In genomic region chr13:67736646-67737420, GRCh38 we compare ENCODE assay signal across 11 cellular contexts.
DNase-seq lines count a peak whose midpoint lies in the region; ATAC-seq and TF ChIP-seq lines count a peak whose summit lies in the region.
"Had no signal": no experiment of that assay in that cellular context is flagged by ENCODE, and none has a peak within 500 bp of the region (broad histone marks: within the 10 kb centered on the region; RNA-seq: fewer than 3 reads in every experiment).

No MANE protein-coding gene starts in this region.

- H3K9ac ChIP-seq in HCT116 (ENCODE audit: low read length): no peak overlapping the region
- peak overlapping the region; percentile 25 for H3K9ac ChIP-seq in iPS-18a (ENCODE audit: low read length)
- H3K9ac ChIP-seq: KMS-11 had no signal

- H3K79me2 ChIP-seq in HCT116 (ENCODE audit: insufficient read depth, low read length): no peaks in the 10 kb centered on the region

- no peak overlapping the region for H2AFZ ChIP-seq in HCT116 (ENCODE audit: low read depth, low read length, poor library complexity, severe bottlenecking)

- H3K27me3 ChIP-seq in HCT116 (ENCODE audit: insufficient read depth, low read length) (no peaks in the 10 kb centered on the region), SJCRH30 (no peaks in the 10 kb centered on the region), iPS-18a (ENCODE audit: control insufficient read depth, insufficient read depth, low read length) (no peaks in the 10 kb centered on the region)

- RAD21 ChIA-PET in HCT116 (lab: Charles Lee; ENCODE audit: low non-redundant PET in 1 of 2, low total read pairs in 2 of 2, uncharacterized antibody in 2 of 2, unreplicated experiment in 2 of 2): no interaction called here

- no peaks in the 10 kb centered on the region for H3K9me2 ChIP-seq in HCT116 (ENCODE audit: insufficient read depth)

- TF ChIP-seq CTCF in HCT116 (IDR thresholded peaks at IDR 0.05 in 2 of 3, conservative IDR thresholded peaks at IDR 0.05 in 1 of 3; ENCODE audit: borderline replicate concordance in 1 of 3, insufficient read depth in 1 of 3, low read depth in 2 of 3, low read length in 2 of 3): peak in 2 of 3 experiments; percentile 26 to 47; a peak in 3 of 6 replicates

- intact Hi-C loops in HCT116 (cut with micrococcal nuclease): loop anchor here (10.0 kb wide), 1 partner anchor 1198 kb away; no protein-coding TSS in a partner anchor

- H3K4me2 ChIP-seq in HCT116 (ENCODE audit: low read length): no peak overlapping the region
- H3K4me2 ChIP-seq: KMS-11 had no signal

- BruUV-seq in HCT116 (replicated peaks; lab: Mats Ljungman, UMichigan): no TSS peak

- H4K20me1 ChIP-seq in HCT116 (ENCODE audit: insufficient read depth): no peaks in the 10 kb centered on the region

- H3K9me3 ChIP-seq in HCT116 (ENCODE audit: control insufficient read depth in 1 of 2, insufficient read depth in 1 of 2, low read depth in 1 of 2, low read length in 2 of 2) (no peaks in the 10 kb centered on the region), SJCRH30 (replicated peaks) (no peaks in the 10 kb centered on the region), iPS-18a (ENCODE audit: control insufficient read depth, low read depth, low read length) (no peaks in the 10 kb centered on the region)

- H3K27ac ChIP-seq in HCT116 (ENCODE audit: low read depth, low read length) (no peak overlapping the region), SJCRH30 (no peak overlapping the region; the same call in 1 of the 2 replicates), iPS-18a (ENCODE audit: low read length) (peak overlapping the region; percentile 72)
- H3K27ac ChIP-seq: KMS-11 had no signal

- peak; percentile 32 for TF ChIP-seq RAD21 in HCT116 (IDR thresholded peaks at IDR 0.05; ENCODE audit: low read depth)

- no peak for ATAC-seq in HCT116
- ATAC-seq in HG03097 (IDR thresholded peaks at IDR 0.05; ENCODE audit: low FRiP score, unreplicated experiment): no peak
- no peak for ATAC-seq in HG03175 (IDR thresholded peaks at IDR 0.05; ENCODE audit: unreplicated experiment)
- ATAC-seq in HG03342 (IDR thresholded peaks at IDR 0.05; ENCODE audit: unreplicated experiment): no peak
- ATAC-seq in GM19395 (IDR thresholded peaks at IDR 0.05; ENCODE audit: unreplicated experiment): no peak

- POLR2A ChIA-PET in HCT116 (lab: Charles Lee): no interaction called here

- H3K4me3 ChIP-seq in HCT116 (replicated peaks in 1 of 2; ENCODE audit: low read depth in 1 of 2, low read length in 2 of 2): no peak overlapping the region
- H3K4me3 ChIP-seq in SJCRH30: no peak overlapping the region; the same call in 1 of the 2 replicates
- H3K4me3 ChIP-seq in iPS-18a (ENCODE audit: low read length): no peak overlapping the region

- no peaks in the 10 kb centered on the region for H3K36me3 ChIP-seq in HCT116 (ENCODE audit: control insufficient read depth in 1 of 2, insufficient read depth in 2 of 2, low read length in 2 of 2)
- H3K36me3 ChIP-seq in SJCRH30: no peaks in the 10 kb centered on the region; the same call in 1 of the 2 replicates
- H3K36me3 ChIP-seq in iPS-18a (ENCODE audit: control insufficient read depth, low read depth, low read length): no peaks in the 10 kb centered on the region

- CTCF ChIA-PET in HCT116 (lab: Charles Lee): no interaction called here

- DNase-seq in A172 (ENCODE audit: low spot score) (peak; percentile 65), HCT116 (ENCODE audit: low read depth, low spot score) (no peak), SJCRH30 (peak; percentile 42 to 79)
- DNase-seq: activated naive CD4-positive, alpha-beta T cell treated with anti-CD3 and anti-CD28 coated beads, Interleukin-2, amount 10 ng/mL, durations not matched to agents 7 days and 5 days; DMS79 had no signal

- no peaks in the 10 kb centered on the region for H3K4me1 ChIP-seq in HCT116 (ENCODE audit: control insufficient read depth in 1 of 2, insufficient read depth in 2 of 2, low read length in 2 of 2)
- peaks cover 15% of the 10 kb centered on the region; the same call in 1 of the 2 replicates for H3K4me1 ChIP-seq in SJCRH30
- peaks cover 31% of the 10 kb centered on the region for H3K4me1 ChIP-seq in iPS-18a (ENCODE audit: control insufficient read depth, low read depth, low read length)

- TF ChIP-seq POLR2A in HCT116 (IDR thresholded peaks at IDR 0.05; ENCODE audit: borderline replicate concordance, extremely low read depth, insufficient read depth, insufficient read length): no peak

TF ChIP-seq in HCT116, 20 proteins besides CTCF, POLR2A, EP300 and RAD21:
- TF ChIP-seq ZFX (IDR thresholded peaks at IDR 0.05) (no peak), ZBTB33 (IDR thresholded peaks at IDR 0.05; ENCODE audit: extremely low read depth, insufficient replicate concordance, low read length) (no peak), SP1 (IDR thresholded peaks at IDR 0.05; ENCODE audit: low read depth) (no peak), MAX (IDR thresholded peaks at IDR 0.05) (no peak), TCF7L2 (IDR thresholded peaks at IDR 0.05; ENCODE audit: borderline replicate concordance, extremely low read depth, insufficient read depth, insufficient read length) (no peak), FOSL1 (IDR thresholded peaks at IDR 0.05; ENCODE audit: low read depth) (no peak), ZNF274 (IDR thresholded peaks at IDR 0.05; ENCODE audit: low read depth, low read length) (no peak), EGR1 (IDR thresholded peaks at IDR 0.05; ENCODE audit: low read depth) (no peak), JUND (IDR thresholded peaks at IDR 0.05) (no peak), EZH2 (IDR thresholded peaks at IDR 0.05) (no peak), REST (IDR thresholded peaks at IDR 0.05; ENCODE audit: low read depth) (no peak), ELF1 (IDR thresholded peaks at IDR 0.05; ENCODE audit: borderline replicate concordance, low read depth) (no peak), SRF (IDR thresholded peaks at IDR 0.05; ENCODE audit: low read depth) (no peak), YY1 (IDR thresholded peaks at IDR 0.05; ENCODE audit: extremely low read depth, insufficient replicate concordance, low read depth, low read length) (no peak), CBX3 (IDR thresholded peaks at IDR 0.05; ENCODE audit: low read depth) (no peak), EZH2phosphoT487 (IDR thresholded peaks at IDR 0.05; ENCODE audit: borderline replicate concordance) (no peak)
